ENCODE assay signal across 17 cellular contexts in genomic region chr3:123648696-123649405, GRCh38.
"Had no signal": no experiment of that assay in that cellular context is flagged by ENCODE, and none has a peak within 500 bp of the region (broad histone marks: within the 10 kb centered on the region; RNA-seq: fewer than 3 reads in every experiment).

No MANE protein-coding gene starts in this region.

- H3K9me3 ChIP-seq: gastrocnemius medialis, left lung, neutrophil, psoas muscle had no signal

- FAIRE-seq: endometrium, keratinocyte had no signal

- H3K36me3 ChIP-seq: gastrocnemius medialis, neutrophil had no signal

- DNase-seq: effector memory CD4-positive, alpha-beta T cell; gastrocnemius medialis; glutamatergic neuron; immature natural killer cell; left lung; mesenchymal stem cell; naive thymus-derived CD4-positive, alpha-beta T cell; nephron progenitor cell; psoas muscle; stimulated activated CD4-positive, alpha-beta T cell treated with anti-CD3 and anti-CD28 coated beads, Interleukin-2, amount 100 ng/mL, for 24 hours; stimulated activated CD4-positive, alpha-beta T cell treated with anti-CD3 and anti-CD28 coated beads, Interleukin-4, amount 100 ng/mL, for 4 hours; stimulated activated naive CD4-positive, alpha-beta T cell had no signal

- H3K27ac ChIP-seq: gastrocnemius medialis, left lung, neutrophil, psoas muscle, skin epidermis had no signal

- H3K4me3 ChIP-seq: gastrocnemius medialis, left lung, lung, psoas muscle, skin epidermis had no signal

- H3K27me3 ChIP-seq: gastrocnemius medialis, left lung, neutrophil had no signal
